8 cellular contexts compared by ENCODE assay signal in genomic region chr3:47781326-47781684, GRCh38. TPM values are rescaled to one million over a fixed set of nuclear protein-coding genes. Genes with fewer than 3 reads are reported as not detected.
DNase-seq lines count a peak whose midpoint lies in the region; ATAC-seq and TF ChIP-seq lines count a peak whose summit lies in the region.

No MANE protein-coding gene starts in this region.

- peak; percentile 27 for ATAC-seq in GM19452 (IDR thresholded peaks at IDR 0.05; ENCODE audit: unreplicated experiment)
- peak; percentile 39 to 50 for ATAC-seq in activated CD4-positive, CD25-positive, alpha-beta regulatory T cell treated with anti-CD3 and anti-CD28 coated beads, Interleukin-2, amount 50 U/mL, for 24 hours
- peak; percentile 74 to 80 for ATAC-seq in lower lobe of right lung

- peaks cover 0 to 3% (median 0%) of the 10 kb centered on the region in 3 donors for H3K27me3 Mint-ChIP-seq in CD14-positive monocyte (ENCODE audit: low read depth in 3 of 3)

- H3K4me1 ChIP-seq in colonic mucosa (peaks cover 6% of the 10 kb centered on the region), lower lobe of right lung (peaks cover 38% of the 10 kb centered on the region)

- TF ChIP-seq CTCF in CD14-positive monocyte (IDR thresholded peaks at IDR 0.05) (no peak), HL-60 (IDR thresholded peaks at IDR 0.05; ENCODE audit: insufficient read depth, low read length) (no peak), colonic mucosa (IDR thresholded peaks at IDR 0.05) (no peak), lower lobe of right lung (IDR thresholded peaks at IDR 0.05) (no peak)

- no peaks in the 10 kb centered on the region for H3K36me3 ChIP-seq in colonic mucosa
- H3K36me3 ChIP-seq in lower lobe of right lung: no peaks in the 10 kb centered on the region

- H3K4me3 ChIP-seq in HL-60 (replicated peaks; ENCODE audit: insufficient read depth, low read length) (peak overlapping the region; percentile 76), colonic mucosa (peak overlapping the region; percentile 91), lower lobe of right lung (peak overlapping the region; percentile 84)

- DNase-seq in CD14-positive monocyte (ENCODE audit: low spot score) (no peak), HL-60 (ENCODE audit: low read depth in 1 of 2, low spot score in 1 of 2) (peak; percentile 51 to 61), colonic mucosa (peak; percentile 81), lower lobe of right lung (peak; percentile 79), superior temporal gyrus (ENCODE audit: extremely low spot score) (no peak)
- peak; percentile 48 to 50 (median 48) for DNase-seq in stimulated activated CD4-positive, alpha-beta T cell treated with anti-CD3 and anti-CD28 coated beads, TNF-alpha, amount 100 ng/mL, for 4 hours (ENCODE audit: low read depth in 3 of 3)

- peak overlapping the region; percentile 84 to 94 (median 91) for H3K27ac Mint-ChIP-seq in CD14-positive monocyte

- peak overlapping the region; percentile 90 to 98 for H3K9ac ChIP-seq in colonic mucosa (ENCODE audit: low read depth in 2 of 2, low read length in 2 of 2)

- peak overlapping the region; percentile 83 for H3K27ac ChIP-seq in HL-60 (replicated peaks)
- H3K27ac ChIP-seq in colonic mucosa: peak overlapping the region; percentile 94
- H3K27ac ChIP-seq in lower lobe of right lung: peak overlapping the region; percentile 99

- no peaks in the 10 kb centered on the region for H3K9me3 ChIP-seq in colonic mucosa
- no peaks in the 10 kb centered on the region for H3K9me3 ChIP-seq in lower lobe of right lung

- intact Hi-C loops in CD14-positive monocyte (cut with micrococcal nuclease) (loop anchor here in 1 of 2 donors (10.0 kb wide), 1 partner anchor 663 kb away; the partner anchor contains the start of genes ATRIP, CCDC51 and TMA7), colonic mucosa (cut with DNase I) (no loop called here), lower lobe of right lung (cut with DNase I) (no loop called here)

- H3K27me3 ChIP-seq in HL-60 (ENCODE audit: insufficient read depth, poor library complexity, severe bottlenecking) (no peaks in the 10 kb centered on the region), colonic mucosa (no peaks in the 10 kb centered on the region), lower lobe of right lung (ENCODE audit: low read depth) (no peaks in the 10 kb centered on the region)

- peak overlapping the region; percentile 92 to 93 for H3K4me3 Mint-ChIP-seq in CD14-positive monocyte

- no peaks in the 10 kb centered on the region for H3K9me3 Mint-ChIP-seq in CD14-positive monocyte

- H3K4me1 Mint-ChIP-seq in CD14-positive monocyte: peaks cover 26% of the 10 kb centered on the region

- H3K36me3 Mint-ChIP-seq in CD14-positive monocyte: no peaks in the 10 kb centered on the region

RNA-seq across cellular contexts. Expression of gene SMARCC1, which starts 0.4 kb away (rescaled TPM):
- polyA plus RNA-seq in CD14-positive monocyte: 10 to 100 TPM; 20.5 to 33.5 TPM
- total RNA-seq in colonic mucosa: 10 to 100 TPM; 72.6 to 90.2 TPM
- total RNA-seq in lower lobe of right lung: 53.9 TPM

RNA-seq across cellular contexts. Expression of gene DHX30, which starts 21.6 kb away (rescaled TPM):
- polyA plus RNA-seq in CD14-positive monocyte: 10 to 100 TPM; 19.4 to 20.1 TPM
- total RNA-seq in colonic mucosa (10 to 100 TPM; 33.8 to 72.8 TPM), lower lobe of right lung (54.6 TPM)

Comparison
In these comparisons a context has a peak if more than half of its experiments do, and no peak if none do; other contexts are left out.
1. DNase-seq: peak in HL-60 (2 of 2), colonic mucosa (single experiment), lower lobe of right lung (single experiment) and stimulated activated CD4-positive, alpha-beta T cell treated with anti-CD3 and anti-CD28 coated beads, TNF-alpha, amount 100 ng/mL, for 4 hours (3 of 3); none in CD14-positive monocyte (single experiment) and superior temporal gyrus (single experiment).
2. ATAC-seq: peak in every context shown above with its lines; median percentile 77 in lower lobe of right lung; 44 in activated CD4-positive, CD25-positive, alpha-beta regulatory T cell treated with anti-CD3 and anti-CD28 coated beads, Interleukin-2, amount 50 U/mL, for 24 hours; 27 in GM19452.
3. Peak in every context shown above with its lines, with median percentiles within 50 percentile points of each other: H3K27ac ChIP-seq and H3K4me3 ChIP-seq.